Comparison of ENCODE assay signal across 11 cellular contexts in the genomic region with DNA sequence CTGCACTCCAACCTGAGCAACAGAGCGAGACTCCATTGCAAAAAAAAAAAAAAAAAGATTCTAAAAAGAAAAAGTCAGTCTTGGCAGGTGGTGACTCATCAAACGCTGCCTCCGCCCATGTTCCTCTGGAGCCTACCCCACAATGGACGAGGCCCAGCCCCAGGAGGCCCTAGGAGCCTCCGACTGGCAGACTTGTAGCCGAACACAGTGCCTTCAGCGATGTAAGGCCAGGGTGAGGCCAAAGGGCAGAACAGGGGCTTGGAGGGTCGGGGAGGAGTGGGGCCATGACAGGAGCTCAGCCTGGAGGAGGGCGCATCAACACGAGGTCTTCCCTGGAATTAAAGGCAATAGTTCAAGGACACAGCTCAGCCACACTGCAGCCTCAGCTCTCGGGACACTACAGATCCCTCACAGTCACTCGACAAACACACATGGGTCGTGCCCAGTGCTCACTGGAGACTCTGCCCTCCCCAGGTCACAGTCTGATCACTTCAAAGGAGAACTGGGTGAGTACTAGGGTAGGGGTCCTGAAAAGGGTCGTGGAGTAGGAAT. TPM values are rescaled to one million over a fixed set of nuclear protein-coding genes. Genes with fewer than 3 reads are reported as not detected.
DNase-seq lines count a peak whose midpoint lies in the region; ATAC-seq and TF ChIP-seq lines count a peak whose summit lies in the region.
"Had no signal": no experiment of that assay in that cellular context is flagged by ENCODE, and none has a peak within 500 bp of the region (broad histone marks: within the 10 kb centered on the region; RNA-seq: fewer than 3 reads in every experiment).

No MANE protein-coding gene starts in this region.

- ATAC-seq in HG02678 (IDR thresholded peaks at IDR 0.05; ENCODE audit: unreplicated experiment) (no peak), GM21528 (IDR thresholded peaks at IDR 0.05; ENCODE audit: low FRiP score, unreplicated experiment) (no peak)

- TF ChIP-seq CTCF in choroid plexus epithelial cell (conservative IDR thresholded peaks at IDR 0.05; ENCODE audit: low read depth, low read length) (no peak), osteocyte (IDR thresholded peaks at IDR 0.05) (no peak)

- H3K27ac Mint-ChIP-seq in osteocyte (ENCODE audit: unreplicated experiment): peak overlapping the region; percentile 38

- H3K9me2 ChIP-seq in Karpas-422 (replicated peaks; ENCODE audit: insufficient read depth, low read length): no peaks in the 10 kb centered on the region

- H3K9me3 Mint-ChIP-seq in osteocyte (ENCODE audit: unreplicated experiment): no peaks in the 10 kb centered on the region

- DNase-seq in DMS53 (lab: John Stamatoyannopoulos, UW) (peak; percentile 40), DMS53 treated with DMSO at 0.1 percent for 48 hours (lab: John Stamatoyannopoulos, UW; ENCODE audit: unreplicated experiment) (no peak), LoVo (ENCODE audit: low spot score) (peak; percentile 39), choroid plexus epithelial cell (ENCODE audit: low read depth) (peak; percentile 87), osteocyte (ENCODE audit: extremely low spot score, unreplicated experiment) (no peak), Karpas-422 (no peak)
- DNase-seq: 8988T had no signal

- H3K27me3 ChIP-seq in Karpas-422 (ENCODE audit: low read length): no peaks in the 10 kb centered on the region
- H3K27me3 ChIP-seq: neutrophil had no signal

- no peak overlapping the region for H3K9ac ChIP-seq in Karpas-422 (ENCODE audit: low read length)

- H3K27ac ChIP-seq in Karpas-422 (ENCODE audit: low read length): no peak overlapping the region
- H3K27ac ChIP-seq: neutrophil had no signal

- H3K79me2 ChIP-seq in Karpas-422 (ENCODE audit: low read length): no peaks in the 10 kb centered on the region

- H2AFZ ChIP-seq in Karpas-422 (ENCODE audit: low read length): no peak overlapping the region

- no peaks in the 10 kb centered on the region for H3K27me3 Mint-ChIP-seq in osteocyte (ENCODE audit: unreplicated experiment)

- H3K36me3 ChIP-seq in Karpas-422 (ENCODE audit: insufficient read depth, low read length): peaks cover 24% of the 10 kb centered on the region

- H3K4me1 ChIP-seq in Karpas-422 (ENCODE audit: low read length): peaks cover 13% of the 10 kb centered on the region

- no peaks in the 10 kb centered on the region for H3K9me3 ChIP-seq in Karpas-422 (ENCODE audit: low read length)
- H3K9me3 ChIP-seq: neutrophil had no signal

- H3K4me3 Mint-ChIP-seq in osteocyte (ENCODE audit: unreplicated experiment): no peak overlapping the region

- H4K20me1 ChIP-seq in Karpas-422 (ENCODE audit: insufficient read depth, low read depth, low read length): no peaks in the 10 kb centered on the region

- peaks cover 11% of the 10 kb centered on the region for H3K36me3 Mint-ChIP-seq in osteocyte (ENCODE audit: unreplicated experiment)

- H3K4me2 ChIP-seq in Karpas-422 (ENCODE audit: low read depth, low read length, poor library complexity, severe bottlenecking): no peak overlapping the region

- H3K4me3 ChIP-seq in choroid plexus epithelial cell (ENCODE audit: low read depth, low read length) (no peak overlapping the region), Karpas-422 (ENCODE audit: low read length) (no peak overlapping the region)

- H3K4me1 Mint-ChIP-seq in osteocyte (ENCODE audit: unreplicated experiment): peaks cover 19% of the 10 kb centered on the region

RNA-seq across cellular contexts. Expression of a gene that starts 5.1 kb away (rescaled TPM):
- 36.1 and 37.5 TPM in 2 replicates for total RNA-seq in osteocyte
- 34.0 and 39.8 TPM in 2 replicates for total RNA-seq in Karpas-422 (2014; rRNA removed; shearing (Covaris generic); ENCODE audit: low replicate concordance)

RNA-seq across cellular contexts. Expression of a gene that starts 5.7 kb away (rescaled TPM):
- total RNA-seq in osteocyte: 24.8 and 28.5 TPM in 2 replicates
- 6.2 and 13.0 TPM in 2 replicates for total RNA-seq in Karpas-422 (2014; rRNA removed; shearing (Covaris generic); ENCODE audit: low replicate concordance)

RNA-seq across cellular contexts. Expression of a gene that starts 25.4 kb away (rescaled TPM):
- 43.9 and 44.2 TPM in 2 replicates for total RNA-seq in osteocyte
- 8.6 and 20.3 TPM in 2 replicates for total RNA-seq in Karpas-422 (2014; rRNA removed; shearing (Covaris generic); ENCODE audit: low replicate concordance)

RNA-seq across cellular contexts. Expression of a gene that starts 44.3 kb away (rescaled TPM):
- not detected in 2 replicates for total RNA-seq in osteocyte
- total RNA-seq in Karpas-422 (2014; rRNA removed; shearing (Covaris generic); ENCODE audit: low replicate concordance): 0.25 TPM in 1 of 2 replicates, not detected in the other
- total RNA-seq: epithelial cell of proximal tubule had no signal

RNA-seq across cellular contexts. Expression of a gene that starts 47.0 kb away (rescaled TPM):
- total RNA-seq in osteocyte: 92.5 and 93.7 TPM in 2 replicates
- total RNA-seq in Karpas-422 (2014; rRNA removed; shearing (Covaris generic); ENCODE audit: low replicate concordance): 83.9 and 84.7 TPM in 2 replicates

Comparison
In these comparisons a context has a peak if more than half of its experiments do, and no peak if none do; other contexts are left out.
1. DNase-seq: peak in DMS53 (single experiment), LoVo (single experiment) and choroid plexus epithelial cell (single experiment); none in DMS53 treated with DMSO at 0.1 percent for 48 hours (single experiment), osteocyte (single experiment) and Karpas-422 (single experiment).